Comparison of ENCODE assay signal across 11 cellular contexts in the genomic region with DNA sequence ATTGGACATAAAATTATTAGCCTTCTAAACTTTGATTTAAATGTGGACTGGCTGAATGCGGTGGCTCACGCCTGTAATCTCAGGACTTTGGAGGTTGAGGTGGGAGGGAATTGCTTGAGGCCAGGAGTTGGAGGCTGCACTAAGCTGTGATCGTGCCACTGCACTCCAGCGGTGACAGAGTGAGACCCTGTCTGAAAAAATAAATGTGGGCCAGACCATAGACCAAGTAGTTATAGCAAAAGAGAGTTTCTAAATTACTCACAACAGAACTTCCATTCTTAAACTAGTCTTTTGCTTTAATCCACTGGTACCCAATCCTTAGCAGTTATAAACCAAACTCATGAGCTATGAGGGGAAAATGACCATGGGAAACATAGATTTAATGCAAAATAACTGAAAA.
DNase-seq lines count a peak whose midpoint lies in the region; ATAC-seq and TF ChIP-seq lines count a peak whose summit lies in the region.
"Had no signal": no experiment of that assay in that cellular context is flagged by ENCODE, and none has a peak within 500 bp of the region (broad histone marks: within the 10 kb centered on the region; RNA-seq: fewer than 3 reads in every experiment).

No MANE protein-coding gene starts in this region.

- H3K27me3 Mint-ChIP-seq in memory B cell = no peaks in the 10 kb centered on the region

- in situ Hi-C loops in GM13976 (cut with MboI; ENCODE audit: low sequenced_read_pairs, unreplicated experiment) = no loop called here

- H3K9me3 Mint-ChIP-seq in memory B cell = no peaks in the 10 kb centered on the region

- peaks cover 7% of the 10 kb centered on the region for H3K36me3 Mint-ChIP-seq in memory B cell

- no peak for TF ChIP-seq CTCF in GM13976 (IDR thresholded peaks at IDR 0.05; ENCODE audit: borderline replicate concordance, control extremely low read depth, extremely low read depth, insufficient read depth, missing control alignments)

- H3K4me1 Mint-ChIP-seq in memory B cell = peaks cover 32% of the 10 kb centered on the region

- H3K4me3 Mint-ChIP-seq in memory B cell = no peak overlapping the region

- DNase-seq in GM13976 (ENCODE audit: low spot score) (peak; percentile 46), memory B cell (ENCODE audit: low spot score in 2 of 2) (no peak), inferior parietal cortex (ENCODE audit: extremely low spot score) (no peak), DMS79 treated with DMSO at 0.1 percent for 48 hours (lab: John Stamatoyannopoulos, UW) (no peak), NCI-H2029 treated with DMSO at 0.1 percent for 48 hours (lab: John Stamatoyannopoulos, UW) (no peak)
- DNase-seq: activated CD4-positive, CD25-positive, alpha-beta regulatory T cell; NCI-H1694 treated with DMSO at 0.1 percent for 48 hours; SK-N-SH; stimulated activated CD4-positive, alpha-beta T cell treated with anti-CD3 and anti-CD28 coated beads, Interleukin-1b, Interleukin-23, amount 100 ng/mL, for 48 hours had no signal

- peak overlapping the region; percentile 69 for H3K27ac Mint-ChIP-seq in memory B cell

- ATAC-seq in GM19463 (IDR thresholded peaks at IDR 0.05; ENCODE audit: unreplicated experiment) = peak; percentile 68
- ATAC-seq in HG03342 (IDR thresholded peaks at IDR 0.05; ENCODE audit: unreplicated experiment) = peak; percentile 58
- ATAC-seq in memory B cell (ENCODE audit: low read depth) = no peak
